ENCODE assay signal across 9 cellular contexts in genomic region chr4:75726577-75726976, GRCh38. TPM values are rescaled to one million over a fixed set of nuclear protein-coding genes. Genes with fewer than 3 reads are reported as not detected.
A peak's percentile ranks its signal among the peaks of the same experiment; 100 is the strongest.
DNase-seq lines count a peak whose midpoint lies in the region; ATAC-seq and TF ChIP-seq lines count a peak whose summit lies in the region.
"Had no signal": no experiment of that assay in that cellular context is flagged by ENCODE, and none has a peak within 500 bp of the region (broad histone marks: within the 10 kb centered on the region; RNA-seq: fewer than 3 reads in every experiment).

No MANE protein-coding gene starts in this region.

- H3K27ac ChIP-seq in subcutaneous abdominal adipose tissue (ENCODE audit: low read depth, low read length), result peak overlapping the region; percentile 97
- H3K27ac ChIP-seq in suprapubic skin, result no peak overlapping the region

- peak overlapping the region; percentile 100 for H3K4me3 Mint-ChIP-seq in activated T-cell treated with anti-CD3 and anti-CD28 coated beads, Interleukin-2, amount 50 U/mL, for 4 hours
- H3K4me3 Mint-ChIP-seq in activated CD4-positive, alpha-beta memory T cell treated with anti-CD3 and anti-CD28 coated beads for 36 hours, result peak overlapping the region; percentile 44
- peak overlapping the region; percentile 88 for H3K4me3 Mint-ChIP-seq in glutamatergic neuron (ENCODE audit: unreplicated experiment)

- POLR2A ChIA-PET in activated CD4-positive, alpha-beta memory T cell treated with anti-CD3 and anti-CD28 coated beads for 36 hours (lab: Charles Lee), result interaction anchor here (0.7 to 5.4 kb wide), 4 partner anchors 17 to 213 kb away, joined by 3 to 46 read pairs (median 6); partner anchors contain the start of gene G3BP2

- no peaks in the 10 kb centered on the region for H3K9me3 Mint-ChIP-seq in activated T-cell treated with anti-CD3 and anti-CD28 coated beads, Interleukin-2, amount 50 U/mL, for 4 hours
- H3K9me3 Mint-ChIP-seq in activated CD4-positive, alpha-beta memory T cell treated with anti-CD3 and anti-CD28 coated beads for 36 hours, result no peaks in the 10 kb centered on the region
- H3K9me3 Mint-ChIP-seq in glutamatergic neuron (ENCODE audit: unreplicated experiment), result peaks cover 7% of the 10 kb centered on the region

- H3K36me3 ChIP-seq in subcutaneous abdominal adipose tissue (ENCODE audit: control insufficient read depth in 5 of 5, insufficient read depth in 5 of 5, low read length in 5 of 5) (no peaks in the 10 kb centered on the region), suprapubic skin (no peaks in the 10 kb centered on the region)

- CTCF ChIA-PET in activated CD4-positive, alpha-beta memory T cell treated with anti-CD3 and anti-CD28 coated beads for 36 hours (lab: Charles Lee), result interaction anchor here (3.8 kb wide), 1 partner anchor 121 kb away, joined by 12 read pairs; no protein-coding TSS in a partner anchor

- peaks cover 3% of the 10 kb centered on the region for H3K36me3 Mint-ChIP-seq in activated T-cell treated with anti-CD3 and anti-CD28 coated beads, Interleukin-2, amount 50 U/mL, for 4 hours (ENCODE audit: insufficient read depth)
- peaks cover 8% of the 10 kb centered on the region for H3K36me3 Mint-ChIP-seq in activated CD4-positive, alpha-beta memory T cell treated with anti-CD3 and anti-CD28 coated beads for 36 hours
- H3K36me3 Mint-ChIP-seq in glutamatergic neuron (ENCODE audit: unreplicated experiment), result no peaks in the 10 kb centered on the region

- H3K27me3 ChIP-seq in subcutaneous abdominal adipose tissue (ENCODE audit: control insufficient read depth in 5 of 5, insufficient read depth in 4 of 5, low read length in 5 of 5), result no peaks in the 10 kb centered on the region
- no peaks in the 10 kb centered on the region for H3K27me3 ChIP-seq in suprapubic skin

- intact Hi-C loops in activated CD4-positive, alpha-beta memory T cell treated with anti-CD3 and anti-CD28 coated beads for 36 hours (cut with micrococcal nuclease), result loop anchor here (10.0 kb wide), 1 partner anchor 1348 kb away; the partner anchor contains the start of gene CCNI

- WGBS in suprapubic skin, result 61% methylated on average over 3 of the region's 3 CpGs

- H3K4me1 Mint-ChIP-seq in activated T-cell treated with anti-CD3 and anti-CD28 coated beads, Interleukin-2, amount 50 U/mL, for 4 hours (ENCODE audit: low read depth), result peaks cover 55% of the 10 kb centered on the region
- H3K4me1 Mint-ChIP-seq in activated CD4-positive, alpha-beta memory T cell treated with anti-CD3 and anti-CD28 coated beads for 36 hours (ENCODE audit: low read depth), result peaks cover 56% of the 10 kb centered on the region
- H3K4me1 Mint-ChIP-seq in glutamatergic neuron (ENCODE audit: low read depth, unreplicated experiment), result peaks cover 14% of the 10 kb centered on the region

- no peaks in the 10 kb centered on the region for H3K27me3 Mint-ChIP-seq in activated T-cell treated with anti-CD3 and anti-CD28 coated beads, Interleukin-2, amount 50 U/mL, for 4 hours (ENCODE audit: low read depth)
- no peaks in the 10 kb centered on the region for H3K27me3 Mint-ChIP-seq in activated CD4-positive, alpha-beta memory T cell treated with anti-CD3 and anti-CD28 coated beads for 36 hours
- H3K27me3 Mint-ChIP-seq in glutamatergic neuron (ENCODE audit: unreplicated experiment), result peaks cover 6% of the 10 kb centered on the region

- no peak for TF ChIP-seq CTCF in glutamatergic neuron (IDR thresholded peaks at IDR 0.05; ENCODE audit: partially characterized antibody, unreplicated experiment)
- TF ChIP-seq CTCF in suprapubic skin (IDR thresholded peaks at IDR 0.05), result no peak

- no peak for ATAC-seq in activated T-cell treated with anti-CD3 and anti-CD28 coated beads, Interleukin-2, amount 50 U/mL, for 4 hours
- ATAC-seq in HG03354 (IDR thresholded peaks at IDR 0.05; ENCODE audit: poor library complexity, severe bottlenecking, unreplicated experiment), result no peak

- no peak for TF ChIP-seq POLR2A in suprapubic skin (IDR thresholded peaks at IDR 0.05)

- peaks cover 0 to 45% (median 36%) of the 10 kb centered on the region in 5 donors for H3K4me1 ChIP-seq in subcutaneous abdominal adipose tissue (ENCODE audit: control insufficient read depth in 5 of 5, insufficient read depth in 5 of 5, low read length in 5 of 5)
- H3K4me1 ChIP-seq in suprapubic skin, result peaks cover 60% of the 10 kb centered on the region

- no peak for TF ChIP-seq EP300 in suprapubic skin (IDR thresholded peaks at IDR 0.05)

- peak overlapping the region; percentile 15 for H3K27ac Mint-ChIP-seq in activated CD4-positive, alpha-beta memory T cell treated with anti-CD3 and anti-CD28 coated beads for 36 hours
- peak overlapping the region; percentile 31 for H3K27ac Mint-ChIP-seq in glutamatergic neuron (ENCODE audit: unreplicated experiment)

- H3K4me3 ChIP-seq in subcutaneous abdominal adipose tissue (ENCODE audit: low read depth in 1 of 5, low read length in 5 of 5) (peak overlapping the region in 3 of 5 donors; percentile 16 to 99 (median 35)), suprapubic skin (no peak overlapping the region)

- peak overlapping the region in 3 of 5 donors; percentile 11 to 99 (median 41) for H3K9ac ChIP-seq in subcutaneous abdominal adipose tissue (ENCODE audit: low read length in 5 of 5)

- no peak for DNase-seq in activated T-cell treated with anti-CD3 and anti-CD28 coated beads, Interleukin-2, amount 50 U/mL, for 4 hours
- DNase-seq in activated T-cell treated with anti-CD3 and anti-CD28 coated beads for 4 hours (no peak), glutamatergic neuron (no peak), SK-N-DZ (ENCODE audit: low spot score) (no peak), suprapubic skin (ENCODE audit: low spot score in 2 of 2) (no peak)
- DNase-seq in activated CD4-positive, alpha-beta memory T cell treated with anti-CD3 and anti-CD28 coated beads for 36 hours, result no peak
- DNase-seq: MV-4-11 had no signal

- H3K9me3 ChIP-seq in subcutaneous abdominal adipose tissue (ENCODE audit: control insufficient read depth in 5 of 5, low read length in 5 of 5) (no peaks in the 10 kb centered on the region), suprapubic skin (no peaks in the 10 kb centered on the region)

RNA-seq across cellular contexts. Expression of gene USO1, which starts 2.2 kb away (rescaled TPM):
- 10 to 100 TPM; 28.1 to 31.6 (median 30.1) TPM for total RNA-seq in activated T-cell treated with anti-CD3 and anti-CD28 coated beads, Interleukin-2, amount 50 U/mL, for 4 hours
- total RNA-seq in activated CD4-positive, alpha-beta memory T cell treated with anti-CD3 and anti-CD28 coated beads for 36 hours, result 10 to 100 TPM; 57.3 to 59.0 TPM
- total RNA-seq in glutamatergic neuron (ENCODE audit: unreplicated experiment) (32.5 TPM), suprapubic skin (10 to 100 TPM; 46.8 to 61.1 (median 55.2) TPM)
- polyA plus RNA-seq in SK-N-DZ (2014; cell fraction: cytosol; rRNA removed), result 30.0 and 37.1 TPM in 2 replicates
- 24.8 and 28.8 TPM in 2 replicates for polyA plus RNA-seq in SK-N-DZ (2014; cell fraction: nucleus; rRNA removed)

RNA-seq across cellular contexts. Expression of gene G3BP2, which starts 53.4 kb away (rescaled TPM):
- 100 to 1,000 TPM; 177 to 196 (median 189) TPM for total RNA-seq in activated T-cell treated with anti-CD3 and anti-CD28 coated beads, Interleukin-2, amount 50 U/mL, for 4 hours
- 100 to 1,000 TPM; 137 to 144 TPM for total RNA-seq in activated CD4-positive, alpha-beta memory T cell treated with anti-CD3 and anti-CD28 coated beads for 36 hours
- total RNA-seq in glutamatergic neuron (ENCODE audit: unreplicated experiment), result 245 TPM
- 127 and 144 TPM in 2 replicates for polyA plus RNA-seq in SK-N-DZ (2014; cell fraction: cytosol; rRNA removed)
- polyA plus RNA-seq in SK-N-DZ (2014; cell fraction: nucleus; rRNA removed), result 47.1 and 68.2 TPM in 2 replicates
- total RNA-seq in suprapubic skin, result 10 to 100 TPM; 48.8 to 62.0 (median 56.6) TPM

Comparison
In these comparisons a context has a peak if more than half of its experiments do, and no peak if none do; other contexts are left out.
1. H3K4me3 Mint-ChIP-seq: peak in every context shown above with its lines; median percentile 100 in activated T-cell treated with anti-CD3 and anti-CD28 coated beads, Interleukin-2, amount 50 U/mL, for 4 hours; 88 in glutamatergic neuron; 44 in activated CD4-positive, alpha-beta memory T cell treated with anti-CD3 and anti-CD28 coated beads for 36 hours.